In genomic region chr1:204685236-204686006, GRCh38 we compare ENCODE assay signal across 9 cellular contexts. TPM values are rescaled to one million over a fixed set of nuclear protein-coding genes. Genes with fewer than 3 reads are reported as not detected.
A peak's percentile ranks its signal among the peaks of the same experiment; 100 is the strongest.
DNase-seq lines count a peak whose midpoint lies in the region; ATAC-seq lines count a peak whose summit lies in the region.
"Had no signal": no experiment of that assay in that cellular context is flagged by ENCODE, and none has a peak within 500 bp of the region (broad histone marks: within the 10 kb centered on the region; RNA-seq: fewer than 3 reads in every experiment).

Gene LRRN2 (minus strand): TSS chr1:204685738. CDS start chr1:204619992, 65,746 bp downstream.

- no peaks in the 10 kb centered on the region for H3K9me3 Mint-ChIP-seq in T-helper 2 cell treated with Interferon-gamma antibody and Interleukin-4, amounts not matched to agents 5 μg/mL and 100 μg/mL, for 36 hours
- no peaks in the 10 kb centered on the region for H3K9me3 Mint-ChIP-seq in activated naive CD8-positive, alpha-beta T cell treated with anti-CD3 and anti-CD28 coated beads for 36 hours
- H3K9me3 Mint-ChIP-seq in immature natural killer cell = no peaks in the 10 kb centered on the region
- H3K9me3 Mint-ChIP-seq in stimulated activated memory B cell treated with anti-CD40 and anti-IgM and Interleukin-4, amounts not matched to agents 10 μg/mL and 1 μg/mL and 100 μg/mL, for 72 hours = no peaks in the 10 kb centered on the region

- no peak within 1 kb of the TSS for H3K27ac Mint-ChIP-seq in T-helper 2 cell treated with Interferon-gamma antibody and Interleukin-4, amounts not matched to agents 5 μg/mL and 100 μg/mL, for 36 hours
- no peak within 1 kb of the TSS for H3K27ac Mint-ChIP-seq in activated naive CD8-positive, alpha-beta T cell treated with anti-CD3 and anti-CD28 coated beads for 36 hours
- H3K27ac Mint-ChIP-seq in immature natural killer cell = no peak within 1 kb of the TSS
- no peak within 1 kb of the TSS for H3K27ac Mint-ChIP-seq in stimulated activated memory B cell treated with anti-CD40 and anti-IgM and Interleukin-4, amounts not matched to agents 10 μg/mL and 1 μg/mL and 100 μg/mL, for 72 hours

- H3K4me1 Mint-ChIP-seq in T-helper 2 cell treated with Interferon-gamma antibody and Interleukin-4, amounts not matched to agents 5 μg/mL and 100 μg/mL, for 36 hours (ENCODE audit: low read depth) = peaks cover 4% of the 10 kb centered on the region
- peaks cover 8% of the 10 kb centered on the region for H3K4me1 Mint-ChIP-seq in activated naive CD8-positive, alpha-beta T cell treated with anti-CD3 and anti-CD28 coated beads for 36 hours
- peaks cover 0 to 2% of the 10 kb centered on the region in 2 donors for H3K4me1 Mint-ChIP-seq in immature natural killer cell
- H3K4me1 Mint-ChIP-seq in stimulated activated memory B cell treated with anti-CD40 and anti-IgM and Interleukin-4, amounts not matched to agents 10 μg/mL and 1 μg/mL and 100 μg/mL, for 72 hours = peaks cover 15% of the 10 kb centered on the region

- peak within 1 kb of the TSS; percentile 44 for H3K4me3 Mint-ChIP-seq in T-helper 2 cell treated with Interferon-gamma antibody and Interleukin-4, amounts not matched to agents 5 μg/mL and 100 μg/mL, for 36 hours
- H3K4me3 Mint-ChIP-seq in activated naive CD8-positive, alpha-beta T cell treated with anti-CD3 and anti-CD28 coated beads for 36 hours = peak within 1 kb of the TSS; percentile 64
- H3K4me3 Mint-ChIP-seq in immature natural killer cell = peak within 1 kb of the TSS; percentile 40 to 67 (median 47)
- H3K4me3 Mint-ChIP-seq in stimulated activated memory B cell treated with anti-CD40 and anti-IgM and Interleukin-4, amounts not matched to agents 10 μg/mL and 1 μg/mL and 100 μg/mL, for 72 hours = peak within 1 kb of the TSS; percentile 63

- ATAC-seq in stimulated activated memory B cell treated with anti-CD40 and anti-IgM and Interleukin-4, amounts not matched to agents 10 μg/mL and 1 μg/mL and 100 μg/mL, for 72 hours = peak; percentile 26
- ATAC-seq in HG03571 (IDR thresholded peaks at IDR 0.05; ENCODE audit: unreplicated experiment) (no peak), HG02981 (IDR thresholded peaks at IDR 0.05; ENCODE audit: unreplicated experiment) (no peak), GM19452 (IDR thresholded peaks at IDR 0.05; ENCODE audit: unreplicated experiment) (no peak)

- no peaks in the 10 kb centered on the region for H3K36me3 Mint-ChIP-seq in T-helper 2 cell treated with Interferon-gamma antibody and Interleukin-4, amounts not matched to agents 5 μg/mL and 100 μg/mL, for 36 hours (ENCODE audit: low read depth)
- no peaks in the 10 kb centered on the region for H3K36me3 Mint-ChIP-seq in activated naive CD8-positive, alpha-beta T cell treated with anti-CD3 and anti-CD28 coated beads for 36 hours
- H3K36me3 Mint-ChIP-seq in immature natural killer cell = no peaks in the 10 kb centered on the region
- H3K36me3 Mint-ChIP-seq in stimulated activated memory B cell treated with anti-CD40 and anti-IgM and Interleukin-4, amounts not matched to agents 10 μg/mL and 1 μg/mL and 100 μg/mL, for 72 hours = no peaks in the 10 kb centered on the region

- no peak for DNase-seq in T-helper 2 cell treated with Interferon-gamma antibody and Interleukin-4, amounts not matched to agents 5 μg/mL and 100 μg/mL, for 36 hours (ENCODE audit: low spot score)
- DNase-seq in T-helper 2 cell (no peak), immature natural killer cell (no peak)
- no peak for DNase-seq in activated naive CD8-positive, alpha-beta T cell treated with anti-CD3 and anti-CD28 coated beads for 36 hours
- DNase-seq: DND-41 had no signal

- H3K27me3 Mint-ChIP-seq in T-helper 2 cell treated with Interferon-gamma antibody and Interleukin-4, amounts not matched to agents 5 μg/mL and 100 μg/mL, for 36 hours (ENCODE audit: low read depth) = peaks cover 59% of the 10 kb centered on the region
- H3K27me3 Mint-ChIP-seq in activated naive CD8-positive, alpha-beta T cell treated with anti-CD3 and anti-CD28 coated beads for 36 hours = peaks cover 44% of the 10 kb centered on the region
- H3K27me3 Mint-ChIP-seq in immature natural killer cell (ENCODE audit: low read depth in 3 of 3) = peaks cover 5 to 23% (median 9%) of the 10 kb centered on the region in 3 donors
- peaks cover 63% of the 10 kb centered on the region for H3K27me3 Mint-ChIP-seq in stimulated activated memory B cell treated with anti-CD40 and anti-IgM and Interleukin-4, amounts not matched to agents 10 μg/mL and 1 μg/mL and 100 μg/mL, for 72 hours

RNA-seq across cellular contexts. Expression of gene LRRN2, which starts in this region (rescaled TPM):
- not detected for total RNA-seq in activated naive CD8-positive, alpha-beta T cell treated with anti-CD3 and anti-CD28 coated beads for 36 hours
- not detected for polyA plus RNA-seq in immature natural killer cell
